27 cellular contexts compared by ENCODE assay signal in genomic region chr12:4386756-4387155, GRCh38. TPM values are rescaled to one million over a fixed set of nuclear protein-coding genes. Genes with fewer than 3 reads are reported as not detected.
"Had no signal": no experiment of that assay in that cellular context is flagged by ENCODE, and none has a peak within 500 bp of the region (broad histone marks: within the 10 kb centered on the region; RNA-seq: fewer than 3 reads in every experiment).

No MANE protein-coding gene starts in this region.

- H3K4me3 Mint-ChIP-seq: activated CD4-positive, alpha-beta T cell treated with anti-CD3 and anti-CD28 coated beads, Interleukin-2, amount 10 ng/mL, durations not matched to agents 7 days and 5 days; activated CD8-positive, alpha-beta T cell treated with anti-CD3 and anti-CD28 coated beads, Interleukin-2, amount 10 ng/mL, durations not matched to agents 7 days and 5 days; activated naive CD4-positive, alpha-beta T cell treated with anti-CD3 and anti-CD28 coated beads, Interleukin-2, amount 10 ng/mL, durations not matched to agents 7 days and 5 days; activated naive CD8-positive, alpha-beta T cell treated with anti-CD3 and anti-CD28 coated beads, Interleukin-2, amount 50 U/mL, for 24 hours; endodermal cell; natural killer cell; stimulated activated naive CD8-positive, alpha-beta T cell treated with anti-CD3 and anti-CD28 coated beads, Interleukin-15, amount 100 ng/mL, for 72 hours had no signal

- H3K9ac ChIP-seq: parathyroid adenoma had no signal

- H3K36me3 Mint-ChIP-seq: activated naive CD4-positive, alpha-beta T cell treated with anti-CD3 and anti-CD28 coated beads, Interleukin-2, amount 10 ng/mL, durations not matched to agents 7 days and 5 days; natural killer cell had no signal

- H3K4me3 ChIP-seq: dorsolateral prefrontal cortex, lower lobe of right lung, right lobe of liver, vagina had no signal

- H3K79me2 ChIP-seq: parathyroid adenoma had no signal

- H3K27me3 ChIP-seq: brain microvascular endothelial cell, dorsolateral prefrontal cortex, right lobe of liver, vagina had no signal

- H3K4me1 Mint-ChIP-seq: activated CD4-positive, alpha-beta T cell treated with anti-CD3 and anti-CD28 coated beads, Interleukin-2, amount 10 ng/mL, durations not matched to agents 7 days and 5 days; activated naive CD4-positive, alpha-beta T cell treated with anti-CD3 and anti-CD28 coated beads, Interleukin-2, amount 10 ng/mL, durations not matched to agents 7 days and 5 days; activated naive CD8-positive, alpha-beta T cell treated with anti-CD3 and anti-CD28 coated beads, Interleukin-2, amount 50 U/mL, for 24 hours; stimulated activated naive CD8-positive, alpha-beta T cell treated with anti-CD3 and anti-CD28 coated beads, Interleukin-15, amount 100 ng/mL, for 72 hours had no signal

- H3K27me3 Mint-ChIP-seq: stimulated activated naive CD8-positive, alpha-beta T cell treated with anti-CD3 and anti-CD28 coated beads, Interleukin-15, amount 100 ng/mL, for 72 hours had no signal

- H3K9me3 Mint-ChIP-seq: activated CD4-positive, alpha-beta T cell treated with anti-CD3 and anti-CD28 coated beads, Interleukin-2, amount 10 ng/mL, durations not matched to agents 7 days and 5 days; activated naive CD4-positive, alpha-beta T cell treated with anti-CD3 and anti-CD28 coated beads, Interleukin-2, amount 10 ng/mL, durations not matched to agents 7 days and 5 days; activated naive CD8-positive, alpha-beta T cell treated with anti-CD3 and anti-CD28 coated beads, Interleukin-2, amount 50 U/mL, for 24 hours; endodermal cell; natural killer cell; stimulated activated naive CD8-positive, alpha-beta T cell treated with anti-CD3 and anti-CD28 coated beads, Interleukin-15, amount 100 ng/mL, for 72 hours had no signal

- H3K9me3 ChIP-seq: lower lobe of right lung, neutrophil, right lobe of liver, vagina had no signal

- H3K27ac Mint-ChIP-seq: activated CD4-positive, alpha-beta T cell treated with anti-CD3 and anti-CD28 coated beads, Interleukin-2, amount 10 ng/mL, durations not matched to agents 7 days and 5 days; activated CD8-positive, alpha-beta T cell treated with anti-CD3 and anti-CD28 coated beads, Interleukin-2, amount 10 ng/mL, durations not matched to agents 7 days and 5 days; activated naive CD4-positive, alpha-beta T cell treated with anti-CD3 and anti-CD28 coated beads, Interleukin-2, amount 10 ng/mL, durations not matched to agents 7 days and 5 days; activated naive CD8-positive, alpha-beta T cell treated with anti-CD3 and anti-CD28 coated beads, Interleukin-2, amount 50 U/mL, for 24 hours; endodermal cell; natural killer cell; stimulated activated naive CD8-positive, alpha-beta T cell treated with anti-CD3 and anti-CD28 coated beads, Interleukin-15, amount 100 ng/mL, for 72 hours had no signal

- H3K27ac ChIP-seq: brain microvascular endothelial cell, dorsolateral prefrontal cortex, epithelial cell of prostate, lower lobe of right lung, neutrophil, parathyroid adenoma, right lobe of liver, vagina had no signal

- DNase-seq: activated CD4-positive, alpha-beta T cell treated with anti-CD3 and anti-CD28 coated beads, Interleukin-2, amount 10 ng/mL, durations not matched to agents 7 days and 5 days; activated CD8-positive, alpha-beta memory T cell treated with anti-CD3 and anti-CD28 coated beads, Interleukin-2, amount 50 U/mL, for 4 hours; activated CD8-positive, alpha-beta T cell treated with anti-CD3 and anti-CD28 coated beads, Interleukin-2, amount 10 ng/mL, durations not matched to agents 7 days and 5 days; activated effector memory CD4-positive, alpha-beta T cell treated with Interleukin-2 at 50 U/mL for 16 hours; activated naive CD4-positive, alpha-beta T cell treated with anti-CD3 and anti-CD28 coated beads, Interleukin-2, amount 10 ng/mL, durations not matched to agents 7 days and 5 days; activated naive CD8-positive, alpha-beta T cell treated with anti-CD3 and anti-CD28 coated beads, Interleukin-2, amount 50 U/mL, for 24 hours; activated T-cell treated with anti-CD3 and anti-CD28 coated beads, Interleukin-2, amount 50 U/mL, for 48 hours; brain microvascular endothelial cell; central memory CD4-positive, alpha-beta T cell; dorsolateral prefrontal cortex; endodermal cell; hypothalamus; lower lobe of right lung; natural killer cell; right lobe of liver; small intestine; stimulated activated CD4-positive, alpha-beta T cell treated with anti-CD3 and anti-CD28 coated beads, Interleukin-15, amount 100 ng/mL, for 24 hours; stimulated activated CD4-positive, alpha-beta T cell treated with anti-CD3 and anti-CD28 coated beads, Interleukin-2, amount 100 ng/mL, for 48 hours; stimulated activated naive CD8-positive, alpha-beta T cell treated with anti-CD3 and anti-CD28 coated beads, Interleukin-15, amount 100 ng/mL, for 72 hours; trophoblast cell had no signal

- H2AFZ ChIP-seq: parathyroid adenoma had no signal

- H3K4me1 ChIP-seq: lower lobe of right lung, parathyroid adenoma, right lobe of liver, vagina had no signal

- H3K36me3 ChIP-seq: brain microvascular endothelial cell, lower lobe of right lung, neutrophil, right lobe of liver, vagina had no signal

RNA-seq across cellular contexts. Expression of gene FGF23, which starts 7.2 kb away (rescaled TPM):
- total RNA-seq: activated CD4-positive, alpha-beta T cell treated with anti-CD3 and anti-CD28 coated beads, Interleukin-2, amount 10 ng/mL, durations not matched to agents 7 days and 5 days; activated CD8-positive, alpha-beta T cell treated with anti-CD3 and anti-CD28 coated beads, Interleukin-2, amount 10 ng/mL, durations not matched to agents 7 days and 5 days; dorsolateral prefrontal cortex; frontal cortex; lower lobe of right lung; natural killer cell; temporal lobe; vagina had no signal
- polyA plus RNA-seq: keratinocyte had no signal

RNA-seq across cellular contexts. Expression of gene FGF6, which starts 58.9 kb away (rescaled TPM):
- total RNA-seq: activated CD4-positive, alpha-beta T cell treated with anti-CD3 and anti-CD28 coated beads, Interleukin-2, amount 10 ng/mL, durations not matched to agents 7 days and 5 days; activated CD8-positive, alpha-beta T cell treated with anti-CD3 and anti-CD28 coated beads, Interleukin-2, amount 10 ng/mL, durations not matched to agents 7 days and 5 days; dorsolateral prefrontal cortex; endodermal cell; frontal cortex; lower lobe of right lung; natural killer cell; right lobe of liver; temporal lobe; vagina had no signal
- polyA plus RNA-seq: keratinocyte, small intestine had no signal
